22 cellular contexts compared by ENCODE assay signal in genomic region chr17:38566666-38567031, GRCh38. TPM values are rescaled to one million over a fixed set of nuclear protein-coding genes. Genes with fewer than 3 reads are reported as not detected.
"Had no signal": no experiment of that assay in that cellular context is flagged by ENCODE, and none has a peak within 500 bp of the region (broad histone marks: within the 10 kb centered on the region; RNA-seq: fewer than 3 reads in every experiment).

No MANE protein-coding gene starts in this region.

- ATAC-seq: activated CD4-positive, CD25-positive, alpha-beta regulatory T cell treated with anti-CD3 and anti-CD28 coated beads, Interleukin-2, amount 50 U/mL, for 24 hours; activated CD8-positive, alpha-beta T cell treated with anti-CD3 and anti-CD28 coated beads, Interleukin-2, amount 10 ng/mL, durations not matched to agents 7 days and 5 days; Right ventricle myocardium inferior had no signal

- H3K4me3 Mint-ChIP-seq: activated CD8-positive, alpha-beta T cell treated with anti-CD3 and anti-CD28 coated beads, Interleukin-2, amount 10 ng/mL, durations not matched to agents 7 days and 5 days; activated naive CD8-positive, alpha-beta T cell; activated T-cell treated with anti-CD3 and anti-CD28 coated beads, Interleukin-2, amount 50 U/mL, for 24 hours had no signal

- H3K4me3 ChIP-seq: SK-N-MC had no signal

- H3K27ac Mint-ChIP-seq: activated CD8-positive, alpha-beta T cell treated with anti-CD3 and anti-CD28 coated beads, Interleukin-2, amount 10 ng/mL, durations not matched to agents 7 days and 5 days; activated naive CD8-positive, alpha-beta T cell; activated T-cell treated with anti-CD3 and anti-CD28 coated beads, Interleukin-2, amount 50 U/mL, for 24 hours had no signal

- DNase-seq: activated CD4-positive, alpha-beta T cell treated with anti-CD3 and anti-CD28 coated beads for 4 hours; activated CD4-positive, alpha-beta T cell treated with anti-CD3 and anti-CD28 coated beads, Interleukin-2, amount 50 U/mL, for 4 hours; activated CD8-positive, alpha-beta memory T cell treated with anti-CD3 and anti-CD28 coated beads, Interleukin-2, amount 50 U/mL, for 48 hours; activated CD8-positive, alpha-beta T cell treated with anti-CD3 and anti-CD28 coated beads, Interleukin-2, amount 10 ng/mL, durations not matched to agents 7 days and 5 days; activated effector memory CD4-positive, alpha-beta T cell treated with anti-CD3 and anti-CD28 coated beads, Interleukin-2, amount 50 U/mL, for 16 hours; activated naive CD4-positive, alpha-beta T cell treated with Interleukin-2 at 50 U/mL for 16 hours; activated T-cell treated with anti-CD3 and anti-CD28 coated beads, Interleukin-2, amount 50 U/mL, for 24 hours; MV-4-11; NCI-H1092 treated with DMSO at 0.1 percent for 48 hours; NCI-H1436; NCI-H1694 treated with DMSO at 0.1 percent for 48 hours; NCI-H2029 treated with DMSO at 0.1 percent for 48 hours; NCI-H345; NCI-H510A; NCI-H526 treated with DMSO at 0.1 percent for 48 hours; NCI-H82 had no signal

- H3K27ac ChIP-seq: KMS-11, SK-N-MC had no signal

- H3K9me3 Mint-ChIP-seq: activated T-cell treated with anti-CD3 and anti-CD28 coated beads, Interleukin-2, amount 50 U/mL, for 24 hours had no signal

RNA-seq across cellular contexts. Expression of gene SRCIN1, which starts 39.1 kb away (rescaled TPM):
- total RNA-seq: RPMI7951 had no signal
